In the genomic region with DNA sequence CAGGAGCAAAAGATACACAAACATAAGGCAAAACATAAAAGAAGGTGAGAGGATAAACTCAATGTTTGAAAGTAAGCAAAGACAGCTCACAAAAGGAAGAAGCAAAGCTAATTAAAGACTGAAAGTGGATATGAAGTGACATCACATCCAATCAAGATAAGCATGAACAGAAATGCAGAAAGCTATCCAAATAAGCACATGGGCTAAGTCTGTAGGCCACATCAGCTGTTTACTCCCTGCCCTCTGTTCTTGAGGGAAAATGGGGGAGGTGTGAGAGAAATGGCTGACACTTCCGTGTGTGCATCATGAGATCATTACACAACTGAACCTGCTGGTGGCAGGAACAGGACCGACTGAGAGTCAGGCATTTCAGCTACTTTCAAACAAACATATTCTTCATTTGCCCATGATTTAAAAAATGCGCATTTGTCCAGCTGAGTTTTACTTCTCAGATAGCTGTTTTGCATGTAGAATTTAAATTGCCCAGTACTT, we compare ENCODE assay signal across 1 cellular context.
TF ChIP-seq lines count a peak whose summit lies in the region.

No MANE protein-coding gene starts in this region.

TF ChIP-seq in HEK293, 187 proteins besides CTCF, POLR2A, EP300 and RAD21 (continued from another document):
- TF ChIP-seq, protein P1, sequence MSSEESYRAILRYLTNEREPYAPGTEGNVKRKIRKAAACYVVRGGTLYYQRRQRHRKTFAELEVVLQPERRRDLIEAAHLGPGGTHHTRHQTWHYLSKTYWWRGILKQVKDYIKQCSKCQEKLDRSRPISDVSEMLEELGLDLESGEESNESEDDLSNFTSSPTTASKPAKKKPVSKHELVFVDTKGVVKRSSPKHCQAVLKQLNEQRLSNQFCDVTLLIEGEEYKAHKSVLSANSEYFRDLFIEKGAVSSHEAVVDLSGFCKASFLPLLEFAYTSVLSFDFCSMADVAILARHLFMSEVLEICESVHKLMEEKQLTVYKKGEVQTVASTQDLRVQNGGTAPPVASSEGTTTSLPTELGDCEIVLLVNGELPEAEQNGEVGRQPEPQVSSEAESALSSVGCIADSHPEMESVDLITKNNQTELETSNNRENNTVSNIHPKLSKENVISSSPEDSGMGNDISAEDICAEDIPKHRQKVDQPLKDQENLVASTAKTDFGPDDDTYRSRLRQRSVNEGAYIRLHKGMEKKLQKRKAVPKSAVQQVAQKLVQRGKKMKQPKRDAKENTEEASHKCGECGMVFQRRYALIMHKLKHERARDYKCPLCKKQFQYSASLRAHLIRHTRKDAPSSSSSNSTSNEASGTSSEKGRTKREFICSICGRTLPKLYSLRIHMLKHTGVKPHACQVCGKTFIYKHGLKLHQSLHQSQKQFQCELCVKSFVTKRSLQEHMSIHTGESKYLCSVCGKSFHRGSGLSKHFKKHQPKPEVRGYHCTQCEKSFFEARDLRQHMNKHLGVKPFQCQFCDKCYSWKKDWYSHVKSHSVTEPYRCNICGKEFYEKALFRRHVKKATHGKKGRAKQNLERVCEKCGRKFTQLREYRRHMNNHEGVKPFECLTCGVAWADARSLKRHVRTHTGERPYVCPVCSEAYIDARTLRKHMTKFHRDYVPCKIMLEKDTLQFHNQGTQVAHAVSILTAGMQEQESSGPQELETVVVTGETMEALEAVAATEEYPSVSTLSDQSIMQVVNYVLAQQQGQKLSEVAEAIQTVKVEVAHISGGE (tag by site-specific recombination; conservative IDR thresholded peaks at IDR 0.05; ENCODE audit: low read depth) = 0 out of 2 replicates have a peak, but pooled peaks have one; percentile 19
- TF ChIP-seq ZNF133 (tag by site-specific recombination; IDR thresholded peaks at IDR 0.05) = no peak
- TF ChIP-seq ZNF596 (tag by site-specific recombination; IDR thresholded peaks at IDR 0.05) = no peak
- peak; percentile 26; the same call in 1 of the 2 replicates for TF ChIP-seq ZFP37 (tag by site-specific recombination; IDR thresholded peaks at IDR 0.05)
- TF ChIP-seq ZNF404 (tag by site-specific recombination; IDR thresholded peaks at IDR 0.05) = no peak
- TF ChIP-seq, protein P2, sequence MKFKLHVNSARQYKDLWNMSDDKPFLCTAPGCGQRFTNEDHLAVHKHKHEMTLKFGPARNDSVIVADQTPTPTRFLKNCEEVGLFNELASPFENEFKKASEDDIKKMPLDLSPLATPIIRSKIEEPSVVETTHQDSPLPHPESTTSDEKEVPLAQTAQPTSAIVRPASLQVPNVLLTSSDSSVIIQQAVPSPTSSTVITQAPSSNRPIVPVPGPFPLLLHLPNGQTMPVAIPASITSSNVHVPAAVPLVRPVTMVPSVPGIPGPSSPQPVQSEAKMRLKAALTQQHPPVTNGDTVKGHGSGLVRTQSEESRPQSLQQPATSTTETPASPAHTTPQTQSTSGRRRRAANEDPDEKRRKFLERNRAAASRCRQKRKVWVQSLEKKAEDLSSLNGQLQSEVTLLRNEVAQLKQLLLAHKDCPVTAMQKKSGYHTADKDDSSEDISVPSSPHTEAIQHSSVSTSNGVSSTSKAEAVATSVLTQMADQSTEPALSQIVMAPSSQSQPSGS (tag by site-specific recombination; IDR thresholded peaks at IDR 0.05; ENCODE audit: low read depth) = peak; percentile 84
- TF ChIP-seq, protein P3, sequence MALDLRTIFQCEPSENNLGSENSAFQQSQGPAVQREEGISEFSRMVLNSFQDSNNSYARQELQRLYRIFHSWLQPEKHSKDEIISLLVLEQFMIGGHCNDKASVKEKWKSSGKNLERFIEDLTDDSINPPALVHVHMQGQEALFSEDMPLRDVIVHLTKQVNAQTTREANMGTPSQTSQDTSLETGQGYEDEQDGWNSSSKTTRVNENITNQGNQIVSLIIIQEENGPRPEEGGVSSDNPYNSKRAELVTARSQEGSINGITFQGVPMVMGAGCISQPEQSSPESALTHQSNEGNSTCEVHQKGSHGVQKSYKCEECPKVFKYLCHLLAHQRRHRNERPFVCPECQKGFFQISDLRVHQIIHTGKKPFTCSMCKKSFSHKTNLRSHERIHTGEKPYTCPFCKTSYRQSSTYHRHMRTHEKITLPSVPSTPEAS (tag by site-specific recombination; IDR thresholded peaks at IDR 0.05) = peak; percentile 80
- no peak for TF ChIP-seq ZNF140 (tag by site-specific recombination; IDR thresholded peaks at IDR 0.05)
- TF ChIP-seq, protein P4, sequence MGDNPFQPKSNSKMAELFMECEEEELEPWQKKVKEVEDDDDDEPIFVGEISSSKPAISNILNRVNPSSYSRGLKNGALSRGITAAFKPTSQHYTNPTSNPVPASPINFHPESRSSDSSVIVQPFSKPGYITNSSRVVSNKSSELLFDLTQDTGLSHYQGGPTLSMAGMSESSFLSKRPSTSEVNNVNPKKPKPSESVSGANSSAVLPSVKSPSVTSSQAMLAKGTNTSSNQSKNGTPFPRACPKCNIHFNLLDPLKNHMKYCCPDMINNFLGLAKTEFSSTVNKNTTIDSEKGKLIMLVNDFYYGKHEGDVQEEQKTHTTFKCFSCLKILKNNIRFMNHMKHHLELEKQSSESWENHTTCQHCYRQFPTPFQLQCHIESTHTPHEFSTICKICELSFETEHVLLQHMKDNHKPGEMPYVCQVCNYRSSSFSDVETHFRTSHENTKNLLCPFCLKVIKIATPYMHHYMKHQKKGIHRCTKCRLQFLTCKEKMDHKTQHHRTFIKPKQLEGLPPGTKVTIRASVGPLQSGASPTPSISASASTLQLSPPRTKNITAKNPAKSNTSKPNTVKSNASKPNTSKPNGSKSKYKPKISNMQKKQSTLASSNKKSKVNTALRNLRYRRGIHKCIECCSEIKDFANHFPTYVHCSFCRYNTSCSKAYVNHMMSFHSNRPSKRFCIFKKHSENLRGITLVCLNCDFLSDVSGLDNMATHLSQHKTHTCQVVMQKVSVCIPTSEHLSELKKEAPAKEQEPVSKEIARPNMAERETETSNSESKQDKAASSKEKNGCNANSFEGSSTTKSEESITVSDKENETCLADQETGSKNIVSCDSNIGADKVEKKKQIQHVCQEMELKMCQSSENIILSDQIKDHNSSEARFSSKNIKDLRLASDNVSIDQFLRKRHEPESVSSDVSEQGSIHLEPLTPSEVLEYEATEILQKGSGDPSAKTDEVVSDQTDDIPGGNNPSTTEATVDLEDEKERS (tag by site-specific recombination; IDR thresholded peaks at IDR 0.05) = 0 out of 2 replicates have a peak, but pooled peaks have one; percentile 67
- TF ChIP-seq ZBTB20 (tag by site-specific recombination; IDR thresholded peaks at IDR 0.05) = 0 out of 2 replicates have a peak, but pooled peaks have one; percentile 19
- TF ChIP-seq, protein P5, sequence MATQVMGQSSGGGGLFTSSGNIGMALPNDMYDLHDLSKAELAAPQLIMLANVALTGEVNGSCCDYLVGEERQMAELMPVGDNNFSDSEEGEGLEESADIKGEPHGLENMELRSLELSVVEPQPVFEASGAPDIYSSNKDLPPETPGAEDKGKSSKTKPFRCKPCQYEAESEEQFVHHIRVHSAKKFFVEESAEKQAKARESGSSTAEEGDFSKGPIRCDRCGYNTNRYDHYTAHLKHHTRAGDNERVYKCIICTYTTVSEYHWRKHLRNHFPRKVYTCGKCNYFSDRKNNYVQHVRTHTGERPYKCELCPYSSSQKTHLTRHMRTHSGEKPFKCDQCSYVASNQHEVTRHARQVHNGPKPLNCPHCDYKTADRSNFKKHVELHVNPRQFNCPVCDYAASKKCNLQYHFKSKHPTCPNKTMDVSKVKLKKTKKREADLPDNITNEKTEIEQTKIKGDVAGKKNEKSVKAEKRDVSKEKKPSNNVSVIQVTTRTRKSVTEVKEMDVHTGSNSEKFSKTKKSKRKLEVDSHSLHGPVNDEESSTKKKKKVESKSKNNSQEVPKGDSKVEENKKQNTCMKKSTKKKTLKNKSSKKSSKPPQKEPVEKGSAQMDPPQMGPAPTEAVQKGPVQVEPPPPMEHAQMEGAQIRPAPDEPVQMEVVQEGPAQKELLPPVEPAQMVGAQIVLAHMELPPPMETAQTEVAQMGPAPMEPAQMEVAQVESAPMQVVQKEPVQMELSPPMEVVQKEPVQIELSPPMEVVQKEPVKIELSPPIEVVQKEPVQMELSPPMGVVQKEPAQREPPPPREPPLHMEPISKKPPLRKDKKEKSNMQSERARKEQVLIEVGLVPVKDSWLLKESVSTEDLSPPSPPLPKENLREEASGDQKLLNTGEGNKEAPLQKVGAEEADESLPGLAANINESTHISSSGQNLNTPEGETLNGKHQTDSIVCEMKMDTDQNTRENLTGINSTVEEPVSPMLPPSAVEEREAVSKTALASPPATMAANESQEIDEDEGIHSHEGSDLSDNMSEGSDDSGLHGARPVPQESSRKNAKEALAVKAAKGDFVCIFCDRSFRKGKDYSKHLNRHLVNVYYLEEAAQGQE (tag by site-specific recombination; IDR thresholded peaks at IDR 0.05) = no peak
- TF ChIP-seq ZBTB21 (tag by site-specific recombination; IDR thresholded peaks at IDR 0.05) = peak; percentile 88
- TF ChIP-seq ZFP69B (tag by site-specific recombination; IDR thresholded peaks at IDR 0.05) = 0 out of 2 replicates have a peak, but pooled peaks have one; percentile 39
- no peak for TF ChIP-seq ZNF19 (tag by site-specific recombination; IDR thresholded peaks at IDR 0.05; ENCODE audit: low read depth)
- TF ChIP-seq, protein P6, sequence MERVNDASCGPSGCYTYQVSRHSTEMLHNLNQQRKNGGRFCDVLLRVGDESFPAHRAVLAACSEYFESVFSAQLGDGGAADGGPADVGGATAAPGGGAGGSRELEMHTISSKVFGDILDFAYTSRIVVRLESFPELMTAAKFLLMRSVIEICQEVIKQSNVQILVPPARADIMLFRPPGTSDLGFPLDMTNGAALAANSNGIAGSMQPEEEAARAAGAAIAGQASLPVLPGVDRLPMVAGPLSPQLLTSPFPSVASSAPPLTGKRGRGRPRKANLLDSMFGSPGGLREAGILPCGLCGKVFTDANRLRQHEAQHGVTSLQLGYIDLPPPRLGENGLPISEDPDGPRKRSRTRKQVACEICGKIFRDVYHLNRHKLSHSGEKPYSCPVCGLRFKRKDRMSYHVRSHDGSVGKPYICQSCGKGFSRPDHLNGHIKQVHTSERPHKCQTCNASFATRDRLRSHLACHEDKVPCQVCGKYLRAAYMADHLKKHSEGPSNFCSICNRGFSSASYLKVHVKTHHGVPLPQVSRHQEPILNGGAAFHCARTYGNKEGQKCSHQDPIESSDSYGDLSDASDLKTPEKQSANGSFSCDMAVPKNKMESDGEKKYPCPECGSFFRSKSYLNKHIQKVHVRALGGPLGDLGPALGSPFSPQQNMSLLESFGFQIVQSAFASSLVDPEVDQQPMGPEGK (tag by site-specific recombination; IDR thresholded peaks at IDR 0.05) = peak; percentile 57; the same call in 1 of the 2 replicates
- peak; percentile 84 for TF ChIP-seq ZEB2 (tag by site-specific recombination; IDR thresholded peaks at IDR 0.05)
- TF ChIP-seq, protein P7, sequence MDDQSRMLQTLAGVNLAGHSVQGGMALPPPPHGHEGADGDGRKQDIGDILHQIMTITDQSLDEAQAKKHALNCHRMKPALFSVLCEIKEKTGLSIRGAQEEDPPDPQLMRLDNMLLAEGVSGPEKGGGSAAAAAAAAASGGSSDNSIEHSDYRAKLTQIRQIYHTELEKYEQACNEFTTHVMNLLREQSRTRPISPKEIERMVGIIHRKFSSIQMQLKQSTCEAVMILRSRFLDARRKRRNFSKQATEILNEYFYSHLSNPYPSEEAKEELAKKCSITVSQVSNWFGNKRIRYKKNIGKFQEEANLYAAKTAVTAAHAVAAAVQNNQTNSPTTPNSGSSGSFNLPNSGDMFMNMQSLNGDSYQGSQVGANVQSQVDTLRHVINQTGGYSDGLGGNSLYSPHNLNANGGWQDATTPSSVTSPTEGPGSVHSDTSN (CRISPR knock-in tag; IDR thresholded peaks at IDR 0.05) = no peak
- TF ChIP-seq ZNF354C (tag by site-specific recombination; IDR thresholded peaks at IDR 0.05; ENCODE audit: borderline replicate concordance, low read depth) = no peak
- TF ChIP-seq ZNF112 (tag by site-specific recombination; IDR thresholded peaks at IDR 0.05) = no peak
- TF ChIP-seq MZF1 (tag by site-specific recombination; IDR thresholded peaks at IDR 0.05; ENCODE audit: borderline replicate concordance) = no peak
